10 cellular contexts compared by ENCODE assay signal in the genomic region with DNA sequence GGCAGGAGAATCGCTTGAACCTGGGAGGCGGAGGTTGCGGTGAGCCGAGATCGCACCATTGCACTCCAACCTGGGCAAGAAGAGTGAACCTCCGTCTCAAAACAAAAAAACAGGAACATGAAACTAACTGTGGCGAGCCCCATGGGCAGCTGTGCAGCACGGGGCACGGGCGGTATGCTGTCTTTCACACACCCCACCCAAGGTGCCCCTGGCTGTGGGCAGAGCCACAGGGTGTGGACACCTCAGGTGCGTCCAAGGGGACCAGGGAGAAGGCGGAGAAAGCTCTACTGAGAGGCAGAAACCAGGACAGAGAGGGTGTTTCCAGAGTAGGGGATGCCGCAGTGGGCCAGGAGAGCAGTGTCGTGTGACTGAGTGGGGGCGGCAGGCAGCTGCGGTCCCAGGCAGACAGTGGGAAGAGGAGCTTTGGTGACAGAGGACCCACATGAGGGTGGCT. TPM values are rescaled to one million over a fixed set of nuclear protein-coding genes. Genes with fewer than 3 reads are reported as not detected.
A peak's percentile ranks its signal among the peaks of the same experiment; 100 is the strongest.
DNase-seq lines count a peak whose midpoint lies in the region; ATAC-seq and TF ChIP-seq lines count a peak whose summit lies in the region.
"Had no signal": no experiment of that assay in that cellular context is flagged by ENCODE, and none has a peak within 500 bp of the region (broad histone marks: within the 10 kb centered on the region; RNA-seq: fewer than 3 reads in every experiment).

No MANE protein-coding gene starts in this region.

- H3K36me3 Mint-ChIP-seq in natural killer cell, result no peaks in the 10 kb centered on the region

- H3K9me3 Mint-ChIP-seq in natural killer cell, result no peaks in the 10 kb centered on the region

- H3K4me3 Mint-ChIP-seq in natural killer cell, result peak overlapping the region; percentile 81

- H3K9me3 ChIP-seq in tibial artery, result no peaks in the 10 kb centered on the region

- no peaks in the 10 kb centered on the region for H3K4me1 ChIP-seq in tibial artery
- H3K4me1 ChIP-seq: SJSA1 had no signal

- H3K27me3 Mint-ChIP-seq in natural killer cell (ENCODE audit: low read depth in 2 of 2), result no peaks in the 10 kb centered on the region

- H3K4me3 ChIP-seq in tibial artery, result no peak overlapping the region
- H3K4me3 ChIP-seq: SJSA1 had no signal

- H3K27me3 ChIP-seq in tibial artery, result no peaks in the 10 kb centered on the region
- H3K27me3 ChIP-seq: SJSA1 had no signal

- intact Hi-C loops in natural killer cell (cut with micrococcal nuclease), result no loop called here
- intact Hi-C loops in tibial artery (cut with DNase I; ENCODE audit: low total_unique reads), result no loop called here

- H3K27ac Mint-ChIP-seq in natural killer cell, result peak overlapping the region; percentile 77 to 78

- TF ChIP-seq CTCF in natural killer cell (IDR thresholded peaks at IDR 0.05), result no peak
- TF ChIP-seq CTCF in tibial artery (IDR thresholded peaks at IDR 0.05), result no peak

- peaks cover 26 to 33% of the 10 kb centered on the region in 2 donors for H3K4me1 Mint-ChIP-seq in natural killer cell

- ATAC-seq in GM18858 (IDR thresholded peaks at IDR 0.05; ENCODE audit: unreplicated experiment) (peak; percentile 93), GM21619 (IDR thresholded peaks at IDR 0.05; ENCODE audit: unreplicated experiment) (peak; percentile 73), HG03565 (IDR thresholded peaks at IDR 0.05; ENCODE audit: unreplicated experiment) (peak; percentile 58), natural killer cell (peak in 1 of 3 donors; percentile 59)

- H3K36me3 ChIP-seq in tibial artery, result peaks cover 28 to 50% (median 36%) of the 10 kb centered on the region in 3 donors

- no peak for DNase-seq in natural killer cell
- no peak for DNase-seq in SHP77 (lab: John Stamatoyannopoulos, UW)
- DNase-seq in cerebellar cortex (ENCODE audit: low spot score), result no peak
- no peak for DNase-seq in tibial artery
- no peak for DNase-seq in NCI-H1092 (lab: John Stamatoyannopoulos, UW)
- DNase-seq: stimulated activated CD4-positive, alpha-beta T cell treated with anti-CD3 and anti-CD28 coated beads, Interleukin-4, amount 100 ng/mL, for 1 hour had no signal

- no peak overlapping the region for H3K27ac ChIP-seq in tibial artery
- H3K27ac ChIP-seq: SJSA1 had no signal

RNA-seq across cellular contexts. Expression of gene CARS2, which starts 29.8 kb away (rescaled TPM):
- total RNA-seq in natural killer cell, result 10 to 100 TPM; 65.3 to 77.3 (median 73.0) TPM

RNA-seq across cellular contexts. Expression of gene ING1, which starts 37.4 kb away (rescaled TPM):
- 10 to 100 TPM; 12.6 to 22.5 (median 15.5) TPM for total RNA-seq in natural killer cell
